In genomic region chr7:14389052-14389988, GRCh38 we compare ENCODE assay signal across 1 cellular context.
TF ChIP-seq lines count a peak whose summit lies in the region.

No MANE protein-coding gene starts in this region.

TF ChIP-seq in GM23338, 12 proteins besides CTCF, POLR2A, EP300 and RAD21 (continued from another document):
- TF ChIP-seq, protein P1, sequence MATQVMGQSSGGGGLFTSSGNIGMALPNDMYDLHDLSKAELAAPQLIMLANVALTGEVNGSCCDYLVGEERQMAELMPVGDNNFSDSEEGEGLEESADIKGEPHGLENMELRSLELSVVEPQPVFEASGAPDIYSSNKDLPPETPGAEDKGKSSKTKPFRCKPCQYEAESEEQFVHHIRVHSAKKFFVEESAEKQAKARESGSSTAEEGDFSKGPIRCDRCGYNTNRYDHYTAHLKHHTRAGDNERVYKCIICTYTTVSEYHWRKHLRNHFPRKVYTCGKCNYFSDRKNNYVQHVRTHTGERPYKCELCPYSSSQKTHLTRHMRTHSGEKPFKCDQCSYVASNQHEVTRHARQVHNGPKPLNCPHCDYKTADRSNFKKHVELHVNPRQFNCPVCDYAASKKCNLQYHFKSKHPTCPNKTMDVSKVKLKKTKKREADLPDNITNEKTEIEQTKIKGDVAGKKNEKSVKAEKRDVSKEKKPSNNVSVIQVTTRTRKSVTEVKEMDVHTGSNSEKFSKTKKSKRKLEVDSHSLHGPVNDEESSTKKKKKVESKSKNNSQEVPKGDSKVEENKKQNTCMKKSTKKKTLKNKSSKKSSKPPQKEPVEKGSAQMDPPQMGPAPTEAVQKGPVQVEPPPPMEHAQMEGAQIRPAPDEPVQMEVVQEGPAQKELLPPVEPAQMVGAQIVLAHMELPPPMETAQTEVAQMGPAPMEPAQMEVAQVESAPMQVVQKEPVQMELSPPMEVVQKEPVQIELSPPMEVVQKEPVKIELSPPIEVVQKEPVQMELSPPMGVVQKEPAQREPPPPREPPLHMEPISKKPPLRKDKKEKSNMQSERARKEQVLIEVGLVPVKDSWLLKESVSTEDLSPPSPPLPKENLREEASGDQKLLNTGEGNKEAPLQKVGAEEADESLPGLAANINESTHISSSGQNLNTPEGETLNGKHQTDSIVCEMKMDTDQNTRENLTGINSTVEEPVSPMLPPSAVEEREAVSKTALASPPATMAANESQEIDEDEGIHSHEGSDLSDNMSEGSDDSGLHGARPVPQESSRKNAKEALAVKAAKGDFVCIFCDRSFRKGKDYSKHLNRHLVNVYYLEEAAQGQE (IDR thresholded peaks at IDR 0.05; ENCODE audit: unreplicated experiment): no peak
- TF ChIP-seq STAT1 (IDR thresholded peaks at IDR 0.05; ENCODE audit: unreplicated experiment) (no peak), EZH2phosphoT487 (IDR thresholded peaks at IDR 0.05; ENCODE audit: unreplicated experiment) (no peak), EZH2 (IDR thresholded peaks at IDR 0.05; ENCODE audit: low read depth, unreplicated experiment) (no peak)
- TF ChIP-seq, protein P2, sequence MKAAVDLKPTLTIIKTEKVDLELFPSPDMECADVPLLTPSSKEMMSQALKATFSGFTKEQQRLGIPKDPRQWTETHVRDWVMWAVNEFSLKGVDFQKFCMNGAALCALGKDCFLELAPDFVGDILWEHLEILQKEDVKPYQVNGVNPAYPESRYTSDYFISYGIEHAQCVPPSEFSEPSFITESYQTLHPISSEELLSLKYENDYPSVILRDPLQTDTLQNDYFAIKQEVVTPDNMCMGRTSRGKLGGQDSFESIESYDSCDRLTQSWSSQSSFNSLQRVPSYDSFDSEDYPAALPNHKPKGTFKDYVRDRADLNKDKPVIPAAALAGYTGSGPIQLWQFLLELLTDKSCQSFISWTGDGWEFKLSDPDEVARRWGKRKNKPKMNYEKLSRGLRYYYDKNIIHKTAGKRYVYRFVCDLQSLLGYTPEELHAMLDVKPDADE (IDR thresholded peaks at IDR 0.05): no peak
